ENCODE assay signal across 9 cellular contexts in the genomic region with DNA sequence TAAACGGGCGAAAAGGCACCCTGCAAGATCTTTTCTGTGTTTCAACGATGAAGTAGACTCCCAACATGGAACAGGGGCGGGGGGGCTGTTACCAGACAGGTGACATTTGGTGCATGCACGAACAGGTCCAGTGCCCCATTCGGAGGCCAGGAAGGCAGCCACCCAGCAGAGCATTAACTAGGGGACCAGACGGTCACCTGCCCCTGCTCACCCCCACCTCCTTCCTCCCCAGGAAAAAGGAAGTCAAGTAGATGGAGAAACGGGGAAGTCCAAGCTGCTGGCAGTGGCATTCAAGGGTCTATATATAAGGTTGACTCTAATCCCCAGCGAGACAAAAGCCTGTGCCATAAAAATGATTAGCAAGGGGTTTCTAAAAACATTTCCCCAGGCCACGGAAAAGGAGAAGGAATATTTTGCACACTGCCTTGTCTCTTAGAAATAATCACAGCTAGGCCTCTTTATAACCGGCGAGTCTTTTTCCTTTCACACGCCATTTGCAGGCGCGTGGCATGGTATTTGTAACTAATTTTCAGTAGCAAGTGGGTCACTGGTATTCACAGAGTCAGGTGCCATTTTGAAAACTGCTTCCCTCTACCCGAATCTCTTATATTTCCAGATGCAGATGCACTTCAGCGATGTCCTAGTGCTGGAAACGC. TPM values are rescaled to one million over a fixed set of nuclear protein-coding genes. Genes with fewer than 3 reads are reported as not detected.
DNase-seq lines count a peak whose midpoint lies in the region; ATAC-seq, FAIRE-seq and TF ChIP-seq lines count a peak whose summit lies in the region.
"Had no signal": no experiment of that assay in that cellular context is flagged by ENCODE, and none has a peak within 500 bp of the region (broad histone marks: within the 10 kb centered on the region; RNA-seq: fewer than 3 reads in every experiment).

No MANE protein-coding gene starts in this region.

- peaks cover 9% of the 10 kb centered on the region for H3K36me3 ChIP-seq in CD4-positive, alpha-beta memory T cell (ENCODE audit: insufficient read depth, low read length)
- no peaks in the 10 kb centered on the region for H3K36me3 ChIP-seq in keratinocyte (ENCODE audit: control insufficient read depth in 2 of 2, extremely low read depth in 1 of 2, insufficient read depth in 2 of 2, low read length in 2 of 2)
- H3K36me3 ChIP-seq: cardiac muscle cell had no signal

- H3K27me3 Mint-ChIP-seq in CD4-positive, alpha-beta memory T cell: no peaks in the 10 kb centered on the region

- peak overlapping the region; percentile 89 to 99 (median 97) for H3K27ac Mint-ChIP-seq in CD4-positive, alpha-beta memory T cell

- ATAC-seq in HG02840 (IDR thresholded peaks at IDR 0.05; ENCODE audit: low FRiP score, unreplicated experiment) (no peak), HG02885 (IDR thresholded peaks at IDR 0.05; ENCODE audit: poor library complexity, unreplicated experiment) (no peak)

- intact Hi-C loops in CD4-positive, alpha-beta memory T cell (cut with micrococcal nuclease): loop anchor here (1.0 kb wide), 1 partner anchor 22 kb away; no protein-coding TSS in a partner anchor

- no peak for TF ChIP-seq CTCF in keratinocyte (optimal IDR thresholded peaks at IDR 0.05 in 1 of 3, IDR thresholded peaks at IDR 0.05 in 1 of 3, conservative IDR thresholded peaks at IDR 0.05 in 1 of 3; ENCODE audit: extremely low read depth in 1 of 3, insufficient read depth in 2 of 3, low read length in 3 of 3)

- FAIRE-seq in keratinocyte (lab: Jason Lieb, UNC) (no peak), urothelium cell line (lab: Jason Lieb, UNC) (no peak)

- H3K27ac ChIP-seq in CD4-positive, alpha-beta memory T cell (ENCODE audit: low read depth, low read length): peak overlapping the region; percentile 84
- H3K27ac ChIP-seq in keratinocyte (ENCODE audit: control insufficient read depth, insufficient read depth, low read length): no peak overlapping the region
- peak overlapping the region; percentile 96 for H3K27ac ChIP-seq in substantia nigra (ENCODE audit: low read depth, low read length, poor library complexity, severe bottlenecking)
- H3K27ac ChIP-seq: cardiac muscle cell had no signal

- peaks cover 28% of the 10 kb centered on the region for H3K4me1 ChIP-seq in CD4-positive, alpha-beta memory T cell (ENCODE audit: insufficient read depth, low read length)
- peaks cover 10% of the 10 kb centered on the region for H3K4me1 ChIP-seq in keratinocyte (ENCODE audit: control insufficient read depth, extremely low read depth, insufficient read depth, low read length)

- peaks cover 0 to 21% (median 2%) of the 10 kb centered on the region in 8 donors for H3K9me3 Mint-ChIP-seq in CD4-positive, alpha-beta memory T cell

- peak overlapping the region; percentile 78 for H3K4me2 ChIP-seq in keratinocyte (ENCODE audit: control insufficient read depth, extremely low read depth, insufficient read depth, low read depth, low read length)

- H4K20me1 ChIP-seq in keratinocyte (ENCODE audit: control insufficient read depth, extremely low read depth, insufficient read depth, low read length): no peaks in the 10 kb centered on the region

- CTCF ChIA-PET in CD4-positive, alpha-beta memory T cell (lab: Charles Lee; ENCODE audit: partially characterized antibody): interaction anchor here (1.0 to 16.4 kb wide), 7 partner anchors 17 to 515 kb away, joined by 3 to 172 read pairs (median 78); no protein-coding TSS in a partner anchor

- H3K4me3 ChIP-seq in CD4-positive, alpha-beta memory T cell (ENCODE audit: low read length in 2 of 2): peak overlapping the region; percentile 84 to 85
- H3K4me3 ChIP-seq in keratinocyte (ENCODE audit: control insufficient read depth in 2 of 3, extremely low read depth in 1 of 3, insufficient read depth in 2 of 3, low read depth in 1 of 3, low read length in 3 of 3): no peak overlapping the region

- peak in 3 of 5 donors; percentile 40 to 79 (median 45) for DNase-seq in CD4-positive, alpha-beta memory T cell
- DNase-seq in NAMALWA (ENCODE audit: low spot score) (peak; percentile 41), keratinocyte (ENCODE audit: low read depth, low spot score) (no peak), substantia nigra (lab: John Stamatoyannopoulos, UW) (peak in 16 of 49 donors; percentile 0 to 30 (median 14)), urothelium cell line (ENCODE audit: low spot score) (no peak)
- DNase-seq in activated naive CD4-positive, alpha-beta T cell (lab: John Stamatoyannopoulos, UW): peak in 3 of 4 experiments; percentile 9 to 52 (median 43)

- H3K36me3 Mint-ChIP-seq in CD4-positive, alpha-beta memory T cell: peaks cover 37 to 61% of the 10 kb centered on the region in 2 donors

- POLR2A ChIA-PET in CD4-positive, alpha-beta memory T cell (lab: Charles Lee; ENCODE audit: partially characterized antibody): interaction anchor here (1.0 to 26.3 kb wide), 13 partner anchors 1 to 761 kb away, joined by 3 to 1769 read pairs (median 220); partner anchors contain the start of genes OFD1, TMSB4X and TRAPPC2

- peaks cover 16 to 54% (median 34%) of the 10 kb centered on the region in 4 donors for H3K4me1 Mint-ChIP-seq in CD4-positive, alpha-beta memory T cell

- H2AFZ ChIP-seq in keratinocyte (ENCODE audit: control insufficient read depth, low read length): no peak overlapping the region

- dilution Hi-C loops in keratinocyte (cut with MboI; ENCODE audit: extremely low pct_ligation_motif_present, low sequenced_read_pairs): no loop called here

- H3K79me2 ChIP-seq in keratinocyte (ENCODE audit: control insufficient read depth, insufficient read depth, low read length): peaks cover 12% of the 10 kb centered on the region

- no peak overlapping the region for H3K9ac ChIP-seq in keratinocyte (ENCODE audit: control insufficient read depth, extremely low read depth, insufficient read depth, low read length)

- no peaks in the 10 kb centered on the region for H3K27me3 ChIP-seq in CD4-positive, alpha-beta memory T cell (ENCODE audit: insufficient read depth, low read length)
- no peaks in the 10 kb centered on the region for H3K27me3 ChIP-seq in keratinocyte (ENCODE audit: control insufficient read depth, extremely low read depth, insufficient read depth, low read length)
- H3K27me3 ChIP-seq: cardiac muscle cell had no signal

- H3K9me1 ChIP-seq in keratinocyte (ENCODE audit: control insufficient read depth, extremely low read depth, insufficient read depth, low read length): no peaks in the 10 kb centered on the region

- H3K9me3 ChIP-seq in CD4-positive, alpha-beta memory T cell (ENCODE audit: control insufficient read depth in 1 of 2, low read length in 2 of 2): no peaks in the 10 kb centered on the region
- H3K9me3 ChIP-seq in keratinocyte (ENCODE audit: control insufficient read depth, low read depth, low read length): peaks cover 2% of the 10 kb centered on the region

- H3K4me3 Mint-ChIP-seq in CD4-positive, alpha-beta memory T cell: peak overlapping the region; percentile 92 to 99 (median 98)

RNA-seq across cellular contexts. Expression of gene TMSB4X, which starts 1.2 kb away (rescaled TPM):
- total RNA-seq in CD4-positive, alpha-beta memory T cell: 1,000 to 10,000 TPM; 4,851 to 5,116 TPM
- polyA plus RNA-seq in CD4-positive, alpha-beta memory T cell: over 10,000 TPM; 27,942 to 36,115 TPM
- 2,237 to 2,800 TPM (median 2,500 TPM) in 3 replicates for polyA plus RNA-seq in keratinocyte
- 4,864 TPM for polyA plus RNA-seq in keratinocyte (2011; ENCODE audit: low read depth)
- 1,912 and 3,162 TPM in 2 replicates for polyA plus RNA-seq in keratinocyte (2011; cell fraction: cytosol; rRNA removed)
- polyA plus RNA-seq in keratinocyte (2011; cell fraction: nucleus; rRNA removed): 520 and 614 TPM in 2 replicates
- 3,005 and 4,221 TPM in 2 replicates for polyA plus RNA-seq in keratinocyte (2012; ENCODE audit: low replicate concordance)
- polyA minus RNA-seq in keratinocyte: 245 to 1,139 TPM (median 824 TPM) in 3 replicates
- 853 TPM for polyA minus RNA-seq in keratinocyte (2011; cell fraction: cytosol; rRNA and poly(A)+ RNA removed)
- 210 and 359 TPM in 2 replicates for polyA minus RNA-seq in keratinocyte (2011; cell fraction: nucleus; rRNA and poly(A)+ RNA removed)

Comparison
In these comparisons a context has a peak if more than half of its experiments do, and no peak if none do; other contexts are left out.
1. DNase-seq: peak in CD4-positive, alpha-beta memory T cell (3 of 5), NAMALWA (single experiment) and activated naive CD4-positive, alpha-beta T cell (3 of 4); none in keratinocyte (single experiment) and urothelium cell line (single experiment).
2. H3K4me3 ChIP-seq: peak in CD4-positive, alpha-beta memory T cell (2 of 2); none in keratinocyte (0 of 3).
3. RNA of gene TMSB4X, which starts 1.2 kb away (polyA plus RNA-seq): 27,942 to 36,115 TPM in CD4-positive, alpha-beta memory T cell; 520 to 4,864 TPM in keratinocyte; every median in the first group is over 4 times any median in the second.